In genomic region chr12:39275846-39276245, GRCh38 we compare ENCODE assay signal across 28 cellular contexts.
"Had no signal": no experiment of that assay in that cellular context is flagged by ENCODE, and none has a peak within 500 bp of the region (broad histone marks: within the 10 kb centered on the region; RNA-seq: fewer than 3 reads in every experiment).

No MANE protein-coding gene starts in this region.

- H3K27me3 ChIP-seq: left lung, pancreas, spleen, tibial nerve, upper lobe of left lung, vagina had no signal

- H3K4me1 ChIP-seq: left lung, lower lobe of right lung, pancreas, prostate gland, spleen, tibial nerve, upper lobe of left lung, vagina had no signal

- H3K36me3 ChIP-seq: left lung, lower lobe of right lung, pancreas, prostate gland, spleen, tibial nerve, upper lobe of left lung, vagina had no signal

- DNase-seq: hypothalamus; immature natural killer cell; kidney; left colon; left lung; lower lobe of right lung; mammary epithelial cell; mesenchymal stem cell; naive thymus-derived CD8-positive, alpha-beta T cell; nucleus accumbens; pancreas; posterior cingulate gyrus; retina; right cardiac atrium; spleen; stimulated activated CD4-positive, alpha-beta T cell treated with anti-CD3 and anti-CD28 coated beads, Interleukin-4, amount 100 ng/mL, for 24 hours; stimulated activated naive CD4-positive, alpha-beta T cell treated with Interleukin-2 at 50 U/mL for 16 hours; stimulated activated naive CD8-positive, alpha-beta T cell treated with anti-CD3 and anti-CD28 coated beads, Interleukin-15, amount 100 ng/mL, for 72 hours; substantia nigra; upper lobe of left lung had no signal

- H3K4me3 Mint-ChIP-seq: immature natural killer cell; naive thymus-derived CD8-positive, alpha-beta T cell; nephron; neural crest cell; stimulated activated memory B cell treated with anti-CD40 and anti-IgM and Interleukin-4, amounts not matched to agents 10 μg/mL and 1 μg/mL and 100 μg/mL, for 72 hours; stimulated activated naive CD8-positive, alpha-beta T cell treated with anti-CD3 and anti-CD28 coated beads, Interleukin-15, amount 100 ng/mL, for 72 hours had no signal

- H3K9me3 ChIP-seq: left lung, lower lobe of right lung, pancreas, prostate gland, spleen, tibial nerve, upper lobe of left lung, vagina had no signal

- H3K36me3 Mint-ChIP-seq: immature natural killer cell; naive thymus-derived CD8-positive, alpha-beta T cell; stimulated activated memory B cell treated with anti-CD40 and anti-IgM and Interleukin-4, amounts not matched to agents 10 μg/mL and 1 μg/mL and 100 μg/mL, for 72 hours had no signal

- H3K27ac Mint-ChIP-seq: immature natural killer cell; naive thymus-derived CD8-positive, alpha-beta T cell; nephron; stimulated activated memory B cell treated with anti-CD40 and anti-IgM and Interleukin-4, amounts not matched to agents 10 μg/mL and 1 μg/mL and 100 μg/mL, for 72 hours; stimulated activated naive CD8-positive, alpha-beta T cell treated with anti-CD3 and anti-CD28 coated beads, Interleukin-15, amount 100 ng/mL, for 72 hours had no signal

- H3K27ac ChIP-seq: left lung, lower lobe of right lung, pancreas, prostate gland, skin epidermis, spleen, tibial nerve, upper lobe of left lung, vagina had no signal

- ATAC-seq: left colon; left lung; lower lobe of right lung; naive thymus-derived CD8-positive, alpha-beta T cell; pancreas; right cardiac atrium; sciatic nerve; stimulated activated memory B cell treated with anti-CD40 and anti-IgM and Interleukin-4, amounts not matched to agents 10 μg/mL and 1 μg/mL and 100 μg/mL, for 72 hours; stimulated activated naive CD8-positive, alpha-beta T cell treated with anti-CD3 and anti-CD28 coated beads, Interleukin-15, amount 100 ng/mL, for 72 hours had no signal

- H3K4me1 Mint-ChIP-seq: immature natural killer cell; neural crest cell; stimulated activated naive CD8-positive, alpha-beta T cell treated with anti-CD3 and anti-CD28 coated beads, Interleukin-15, amount 100 ng/mL, for 72 hours had no signal

- H3K9me3 Mint-ChIP-seq: immature natural killer cell; naive thymus-derived CD8-positive, alpha-beta T cell; nephron; neural crest cell; stimulated activated memory B cell treated with anti-CD40 and anti-IgM and Interleukin-4, amounts not matched to agents 10 μg/mL and 1 μg/mL and 100 μg/mL, for 72 hours; stimulated activated naive CD8-positive, alpha-beta T cell treated with anti-CD3 and anti-CD28 coated beads, Interleukin-15, amount 100 ng/mL, for 72 hours had no signal

- H3K4me3 ChIP-seq: left lung, lower lobe of right lung, pancreas, prostate gland, skin epidermis, spleen, tibial nerve, upper lobe of left lung, vagina had no signal
